ENCODE assay signal across 8 cellular contexts in the genomic region with DNA sequence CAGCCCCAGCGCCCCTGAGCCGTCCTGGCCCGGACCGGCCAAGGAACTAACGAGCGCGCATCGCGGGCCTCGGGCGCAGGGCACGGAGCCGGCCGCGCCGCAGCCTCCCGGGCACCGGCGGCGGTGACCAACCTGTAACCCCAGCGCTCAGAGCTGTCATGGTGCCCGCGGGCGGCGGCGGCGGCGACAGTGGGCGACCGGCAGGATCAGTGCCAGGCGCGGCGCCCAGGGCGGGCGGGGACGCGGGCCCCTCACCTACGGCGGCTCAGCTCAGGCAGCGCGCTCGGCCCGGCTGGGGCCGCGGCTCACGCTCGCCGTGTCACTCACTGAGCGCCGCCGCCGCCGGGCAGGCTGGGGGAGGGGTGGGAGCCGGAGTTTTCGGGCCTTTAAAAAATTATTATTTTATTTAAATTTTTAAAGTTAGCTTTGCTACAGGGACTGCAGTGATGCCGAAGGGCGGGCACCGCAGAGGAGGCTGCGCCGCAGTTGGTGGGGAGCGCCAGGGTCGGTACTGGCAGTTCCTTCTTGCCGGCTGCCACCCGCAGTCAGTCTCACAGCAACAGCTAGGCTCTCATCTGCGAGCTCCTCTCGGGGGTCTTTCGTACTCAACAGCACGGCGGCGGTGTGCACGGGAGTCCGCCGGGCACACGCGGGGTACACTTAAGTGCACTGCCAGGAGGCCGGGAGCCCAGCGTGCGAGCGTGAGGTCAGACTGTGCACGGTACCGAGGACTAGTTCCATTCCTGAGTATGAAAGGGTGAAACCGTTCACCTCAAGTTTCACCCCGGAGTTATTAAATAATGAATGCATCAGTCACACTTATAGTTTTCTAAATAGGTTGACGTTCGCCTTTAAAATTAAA. TPM values are rescaled to one million over a fixed set of nuclear protein-coding genes. Genes with fewer than 3 reads are reported as not detected.
DNase-seq lines count a peak whose midpoint lies in the region; ATAC-seq and TF ChIP-seq lines count a peak whose summit lies in the region.

A gene (minus strand): TSS at position 328 of the 862 bp plus-strand sequence. CDS start 17,382 bp downstream, outside the sequence.

- no peak for TF ChIP-seq POLR2A in upper lobe of left lung (IDR thresholded peaks at IDR 0.05)

- no peaks in the 10 kb centered on the region for H3K9me3 ChIP-seq in endocrine pancreas (ENCODE audit: control insufficient read depth, low read length)
- no peaks in the 10 kb centered on the region for H3K9me3 ChIP-seq in mesodermal cell (ENCODE audit: control insufficient read depth, low read length)
- H3K9me3 ChIP-seq in upper lobe of left lung: no peaks in the 10 kb centered on the region

- H3K27ac ChIP-seq in mesodermal cell (ENCODE audit: low read depth, low read length, severe bottlenecking) (no peak within 1 kb of the TSS), upper lobe of left lung (peak within 1 kb of the TSS in 1 of 4 donors; percentile 42)

- 3 to 4% methylated on average over 43 to 52 of the region's 85 CpGs for WGBS in mesodermal cell (ENCODE audit: insufficient coverage in 2 of 2), 2 experiments
- 6 to 7% methylated on average over 25 to 39 of the region's 85 CpGs for WGBS in upper lobe of left lung, 2 donors

- TF ChIP-seq CTCF in upper lobe of left lung (IDR thresholded peaks at IDR 0.05): no peak

- ATAC-seq in GM18909 (IDR thresholded peaks at IDR 0.05; ENCODE audit: poor library complexity, unreplicated experiment): peak; percentile 40
- peak in 1 of 2 donors; percentile 65 for ATAC-seq in upper lobe of left lung (ENCODE audit: low FRiP score in 2 of 2)
- no peak for ATAC-seq in HG03442 (IDR thresholded peaks at IDR 0.05; ENCODE audit: unreplicated experiment)

- peak within 1 kb of the TSS; percentile 72 for H3K9ac ChIP-seq in endocrine pancreas (ENCODE audit: control insufficient read depth, insufficient read depth, low read length)

- no peak for TF ChIP-seq EP300 in upper lobe of left lung (IDR thresholded peaks at IDR 0.05)

- H3K36me3 ChIP-seq in endocrine pancreas (ENCODE audit: control insufficient read depth, insufficient read depth, low read length): no peaks in the 10 kb centered on the region
- no peaks in the 10 kb centered on the region for H3K36me3 ChIP-seq in mesodermal cell (ENCODE audit: control insufficient read depth, insufficient read depth, low read length)
- H3K36me3 ChIP-seq in upper lobe of left lung: no peaks in the 10 kb centered on the region

- DNase-seq in NCI-H345 (lab: John Stamatoyannopoulos, UW): peak; percentile 56
- DNase-seq in upper lobe of left lung: peak in 1 of 2 donors; percentile 88
- no peak for DNase-seq in SHP77 treated with DMSO at 0.1 percent for 48 hours (lab: John Stamatoyannopoulos, UW)
- DNase-seq in NCI-H187 treated with DMSO at 0.1 percent for 48 hours (lab: John Stamatoyannopoulos, UW): no peak

- H3K27me3 ChIP-seq in endocrine pancreas (ENCODE audit: control insufficient read depth, insufficient read depth, low read length): no peaks in the 10 kb centered on the region
- peaks cover 0 to 15% (median 7%) of the 10 kb centered on the region in 4 donors for H3K27me3 ChIP-seq in upper lobe of left lung

- H3K4me3 ChIP-seq in endocrine pancreas (ENCODE audit: control insufficient read depth, insufficient read depth, low read length) (peak within 1 kb of the TSS; percentile 67), mesodermal cell (ENCODE audit: extremely low read depth, insufficient read depth, low read length, poor library complexity, severe bottlenecking) (peak within 1 kb of the TSS; percentile 37), upper lobe of left lung (peak within 1 kb of the TSS; percentile 29 to 54 (median 50))

- peaks cover 7% of the 10 kb centered on the region for H3K4me1 ChIP-seq in endocrine pancreas (ENCODE audit: control insufficient read depth, insufficient read depth, low read length)
- no peaks in the 10 kb centered on the region for H3K4me1 ChIP-seq in mesodermal cell (ENCODE audit: control insufficient read depth, insufficient read depth, low read length, poor library complexity, severe bottlenecking)
- peaks cover 0 to 17% (median 7%) of the 10 kb centered on the region in 4 donors for H3K4me1 ChIP-seq in upper lobe of left lung

RNA-seq across cellular contexts. Expression of the gene that starts here (rescaled TPM):
- polyA plus RNA-seq in mesodermal cell (2013, experiment 1 of 2): 0.11 TPM
- polyA plus RNA-seq in mesodermal cell (2013, experiment 2 of 2): 0.05 TPM
- total RNA-seq in upper lobe of left lung: 1 to 10 TPM in 3 of 6 donors, under 1 TPM in 3; under 0.01 to 1.8 (median 1.1) TPM
